ENCODE assay signal across 14 cellular contexts in genomic region chr6:89927788-89928565, GRCh38. TPM values are rescaled to one million over a fixed set of nuclear protein-coding genes. Genes with fewer than 3 reads are reported as not detected.
DNase-seq lines count a peak whose midpoint lies in the region; ATAC-seq and TF ChIP-seq lines count a peak whose summit lies in the region.
"Had no signal": no experiment of that assay in that cellular context is flagged by ENCODE, and none has a peak within 500 bp of the region (broad histone marks: within the 10 kb centered on the region; RNA-seq: fewer than 3 reads in every experiment).

No MANE protein-coding gene starts in this region.

- H4K8ac ChIP-seq in mesenchymal stem cell (ENCODE audit: low read length): no peak overlapping the region

- peaks cover 2% of the 10 kb centered on the region for H3K4me1 ChIP-seq in mesenchymal stem cell (ENCODE audit: control insufficient read depth, insufficient read depth, low read depth, low read length)
- H3K4me1 ChIP-seq: thyroid gland had no signal

- H3K23ac ChIP-seq in mesenchymal stem cell (ENCODE audit: low read length in 2 of 2): no peak overlapping the region

- no peak overlapping the region for H3K4me2 ChIP-seq in mesenchymal stem cell (ENCODE audit: low read length, poor library complexity, severe bottlenecking)

- in situ Hi-C loops in astrocyte of the spinal cord (cut with HindIII; ENCODE audit: low sequenced_read_pairs): no loop called here

- TF ChIP-seq CTCF in HL-60 (IDR thresholded peaks at IDR 0.05; ENCODE audit: insufficient read depth, low read length) (no peak), astrocyte of the spinal cord (IDR thresholded peaks at IDR 0.05; ENCODE audit: low read depth, low read length) (no peak), progenitor cell of endocrine pancreas (IDR thresholded peaks at IDR 0.05; ENCODE audit: unreplicated experiment) (no peak)

- no peak overlapping the region for H3K4ac ChIP-seq in mesenchymal stem cell (ENCODE audit: low read depth in 1 of 2, low read length in 2 of 2)

- H3K36me3 Mint-ChIP-seq in progenitor cell of endocrine pancreas (ENCODE audit: insufficient read depth): no peaks in the 10 kb centered on the region

- H3K14ac ChIP-seq in mesenchymal stem cell (ENCODE audit: low read length in 2 of 2): no peak overlapping the region

- no peaks in the 10 kb centered on the region for H3K79me1 ChIP-seq in mesenchymal stem cell (replicated peaks; ENCODE audit: low read length, poor library complexity, severe bottlenecking)

- peaks cover 0 to 3% of the 10 kb centered on the region in 2 experiments for H3K36me3 ChIP-seq in mesenchymal stem cell (ENCODE audit: control insufficient read depth in 1 of 2, insufficient read depth in 2 of 2, low read depth in 1 of 2, low read length in 2 of 2)
- H3K36me3 ChIP-seq: thyroid gland had no signal

- H3K4me3 Mint-ChIP-seq in progenitor cell of endocrine pancreas (ENCODE audit: low read depth): no peak overlapping the region

- no peak overlapping the region for H2BK12ac ChIP-seq in mesenchymal stem cell (ENCODE audit: low read length in 2 of 2)

- no peaks in the 10 kb centered on the region for H3K27me3 Mint-ChIP-seq in progenitor cell of endocrine pancreas

- H2BK15ac ChIP-seq in mesenchymal stem cell (ENCODE audit: low read depth, poor library complexity, severe bottlenecking): no peak overlapping the region

- H3K4me1 Mint-ChIP-seq in progenitor cell of endocrine pancreas (ENCODE audit: low read depth): peaks cover 3% of the 10 kb centered on the region

- H3K27me3 ChIP-seq in HL-60 (ENCODE audit: insufficient read depth, poor library complexity, severe bottlenecking) (no peaks in the 10 kb centered on the region), mesenchymal stem cell (ENCODE audit: control insufficient read depth in 1 of 2, insufficient read depth in 1 of 2, low read length in 2 of 2) (no peaks in the 10 kb centered on the region)
- H3K27me3 ChIP-seq: thyroid gland had no signal

- H2BK5ac ChIP-seq in mesenchymal stem cell (ENCODE audit: low read depth, low read length, poor library complexity, severe bottlenecking): no peak overlapping the region

- H2BK120ac ChIP-seq in mesenchymal stem cell (ENCODE audit: low read depth, low read length): no peak overlapping the region

- DNase-seq in HL-60 (ENCODE audit: low read depth in 1 of 2, low spot score in 1 of 2): peak in 1 of 2 experiments; percentile 49
- DNase-seq in NOMO-1 treated with dmso at 0.1 percent for 144 hours (lab: John Stamatoyannopoulos, UW; ENCODE audit: unreplicated experiment): peak; percentile 23
- DNase-seq in astrocyte of the spinal cord (ENCODE audit: low read depth, low spot score): peak; percentile 29
- DNase-seq in mesenchymal stem cell: peak; percentile 42
- no peak for DNase-seq in progenitor cell of endocrine pancreas (ENCODE audit: low spot score, unreplicated experiment)
- no peak for DNase-seq in activated effector memory CD4-positive, alpha-beta T cell treated with Interleukin-2 at 50 U/mL for 16 hours
- DNase-seq in kidney tubule cell (ENCODE audit: low spot score): no peak
- DNase-seq: NCI-H2227 treated with DMSO at 0.1 percent for 48 hours, RPMI8226, thyroid gland had no signal

- H3K9me3 Mint-ChIP-seq in progenitor cell of endocrine pancreas (ENCODE audit: low read depth): no peaks in the 10 kb centered on the region

- no peak overlapping the region for H2AFZ ChIP-seq in mesenchymal stem cell (ENCODE audit: low read depth, low read length)

- H2AK5ac ChIP-seq in mesenchymal stem cell (ENCODE audit: low read length, severe bottlenecking): no peak overlapping the region

- H3K9me3 ChIP-seq in mesenchymal stem cell (ENCODE audit: control insufficient read depth, low read length): no peaks in the 10 kb centered on the region
- H3K9me3 ChIP-seq: thyroid gland had no signal

- no peak overlapping the region for H3K9ac ChIP-seq in mesenchymal stem cell (ENCODE audit: low read length)

- peak overlapping the region; percentile 37 for H3K27ac ChIP-seq in HL-60 (replicated peaks)
- peak overlapping the region; percentile 12 for H3K27ac ChIP-seq in mesenchymal stem cell (ENCODE audit: low read length, poor library complexity, severe bottlenecking)
- H3K27ac ChIP-seq: thyroid gland, VCaP had no signal

- WGBS in mesenchymal stem cell: 58% methylated on average over 6 of the region's 6 CpGs

- H3K4me3 ChIP-seq in HL-60 (replicated peaks; ENCODE audit: insufficient read depth, low read length) (no peak overlapping the region), astrocyte of the spinal cord (ENCODE audit: low read depth, low read length) (no peak overlapping the region), mesenchymal stem cell (ENCODE audit: insufficient read depth in 1 of 2, low read depth in 1 of 2, low read length in 2 of 2) (no peak overlapping the region)
- H3K4me3 ChIP-seq: thyroid gland had no signal

- H3K18ac ChIP-seq in mesenchymal stem cell (ENCODE audit: low read depth in 1 of 2, low read length in 2 of 2): no peak overlapping the region

- H4K91ac ChIP-seq in mesenchymal stem cell (ENCODE audit: low read length): no peak overlapping the region

- no peak overlapping the region for H3K27ac Mint-ChIP-seq in progenitor cell of endocrine pancreas

- ATAC-seq in HG02885 (IDR thresholded peaks at IDR 0.05; ENCODE audit: poor library complexity, unreplicated experiment): no peak

RNA-seq across cellular contexts. Expression of gene GJA10, which starts 33.7 kb away (rescaled TPM):
- not detected for polyA plus RNA-seq in mesenchymal stem cell (2013, experiment 1 of 2)
- polyA plus RNA-seq in mesenchymal stem cell (2013, experiment 2 of 2): not detected
- total RNA-seq in progenitor cell of endocrine pancreas: not detected in 2 replicates
- total RNA-seq: cerebellum, skeletal muscle tissue, thyroid gland had no signal

Comparison
In these comparisons a context has a peak if more than half of its experiments do, and no peak if none do; other contexts are left out.
1. DNase-seq: peak in NOMO-1 treated with dmso at 0.1 percent for 144 hours (single experiment), astrocyte of the spinal cord (single experiment) and mesenchymal stem cell (single experiment); none in progenitor cell of endocrine pancreas (single experiment), activated effector memory CD4-positive, alpha-beta T cell treated with Interleukin-2 at 50 U/mL for 16 hours (single experiment) and kidney tubule cell (single experiment).